ENCODE assay signal across 26 cellular contexts in the genomic region with DNA sequence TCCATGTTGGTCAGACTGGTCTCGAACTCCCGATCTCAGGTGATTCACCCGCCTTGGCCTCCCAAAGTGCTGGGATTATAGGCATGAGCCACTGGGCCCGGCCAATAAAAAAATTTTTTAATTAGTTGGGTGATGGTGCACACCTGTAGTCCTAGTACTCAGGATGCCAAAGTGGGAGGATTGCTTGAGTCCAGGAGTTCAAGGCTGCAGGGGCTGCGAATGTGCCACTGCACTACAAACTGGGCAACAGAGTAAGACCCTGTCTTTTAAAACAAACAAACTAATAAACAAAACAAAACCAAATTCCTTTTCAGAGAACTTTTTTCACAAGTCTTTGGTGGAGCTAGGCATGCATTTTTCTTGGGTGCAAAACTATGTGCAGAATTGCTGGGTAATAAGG.
"Had no signal": no experiment of that assay in that cellular context is flagged by ENCODE, and none has a peak within 500 bp of the region (broad histone marks: within the 10 kb centered on the region; RNA-seq: fewer than 3 reads in every experiment).

No MANE protein-coding gene starts in this region.

- FAIRE-seq: endometrium, frontal cortex had no signal

- H3K9me3 ChIP-seq: colonic mucosa, esophagus squamous epithelium, gastroesophageal sphincter, heart left ventricle, left lung, lower lobe of right lung had no signal

- H3K4me2 ChIP-seq: hepatocyte had no signal

- H3K27me3 Mint-ChIP-seq: dendritic cell treated with granulocyte-macrophage colony-stimulating factor and Interleukin-4, amounts not matched to agents 40 ng/mL and 50 ng/mL, for 4 days; effector memory CD8-positive, alpha-beta T cell; naive thymus-derived CD4-positive, alpha-beta T cell had no signal

- H3K9me3 Mint-ChIP-seq: dendritic cell treated with granulocyte-macrophage colony-stimulating factor and Interleukin-4, amounts not matched to agents 40 ng/mL and 50 ng/mL, for 4 days; effector memory CD8-positive, alpha-beta T cell; endodermal cell; immature natural killer cell; naive thymus-derived CD4-positive, alpha-beta T cell had no signal

- ATAC-seq: effector memory CD8-positive, alpha-beta T cell; esophagus mucosa; gastroesophageal sphincter; left cardiac atrium; left lung; left ventricle myocardium superior; lower lobe of right lung; naive thymus-derived CD4-positive, alpha-beta T cell had no signal

- H3K4me1 ChIP-seq: colonic mucosa, gastroesophageal sphincter, heart left ventricle had no signal

- H3K27me3 ChIP-seq: colonic mucosa, esophagus squamous epithelium, gastroesophageal sphincter, heart left ventricle, hepatocyte, left lung had no signal

- DNase-seq: colonic mucosa; cortex of kidney; effector CD8-positive, alpha-beta T cell; effector memory CD8-positive, alpha-beta T cell; endodermal cell; erythroblast; esophagus squamous epithelium; foreskin fibroblast; heart left ventricle; hypothalamus; immature natural killer cell; islet precursor cell; left cardiac atrium; left ventricle myocardium superior; lower lobe of right lung; mesendoderm; midbrain; naive thymus-derived CD4-positive, alpha-beta T cell had no signal

- H3K27ac Mint-ChIP-seq: dendritic cell treated with granulocyte-macrophage colony-stimulating factor and Interleukin-4, amounts not matched to agents 40 ng/mL and 50 ng/mL, for 4 days; effector memory CD8-positive, alpha-beta T cell; immature natural killer cell; naive thymus-derived CD4-positive, alpha-beta T cell had no signal

- H3K4me3 ChIP-seq: colonic mucosa, esophagus squamous epithelium, gastroesophageal sphincter, heart left ventricle, hepatocyte, left lung, lower lobe of right lung had no signal

- H3K4me3 Mint-ChIP-seq: dendritic cell treated with granulocyte-macrophage colony-stimulating factor and Interleukin-4, amounts not matched to agents 40 ng/mL and 50 ng/mL, for 4 days; effector memory CD8-positive, alpha-beta T cell; endodermal cell; immature natural killer cell; naive thymus-derived CD4-positive, alpha-beta T cell had no signal

- H3K4me1 Mint-ChIP-seq: immature natural killer cell had no signal

- H3K79me2 ChIP-seq: hepatocyte had no signal

- H3K27ac ChIP-seq: colonic mucosa, epithelial cell of prostate, esophagus squamous epithelium, gastroesophageal sphincter, heart left ventricle, hepatocyte, left lung, lower lobe of right lung had no signal

- H2AFZ ChIP-seq: hepatocyte had no signal

- H3K36me3 ChIP-seq: colonic mucosa had no signal
